ENCODE assay signal across 20 cellular contexts in the genomic region with DNA sequence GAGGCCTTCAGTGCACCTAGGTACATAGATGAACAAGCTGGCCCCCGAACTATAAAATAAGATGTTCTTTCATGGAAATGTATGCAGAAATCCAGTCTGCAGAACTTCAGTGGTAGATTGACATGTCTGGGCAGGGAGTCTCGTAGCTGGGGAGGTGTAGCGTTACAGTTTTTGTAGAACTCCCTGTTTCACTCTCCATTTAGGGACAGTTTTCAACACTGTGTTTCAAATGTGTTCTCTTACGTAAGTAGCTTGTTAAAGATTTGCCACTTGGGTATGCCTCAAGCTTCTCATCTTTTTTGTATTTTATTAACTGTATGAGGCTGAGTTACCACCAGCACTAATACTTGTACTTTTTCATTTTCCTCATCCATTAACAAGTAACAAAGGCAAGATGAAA. TPM values are rescaled to one million over a fixed set of nuclear protein-coding genes. Genes with fewer than 3 reads are reported as not detected.
DNase-seq lines count a peak whose midpoint lies in the region; ATAC-seq and TF ChIP-seq lines count a peak whose summit lies in the region.
"Had no signal": no experiment of that assay in that cellular context is flagged by ENCODE, and none has a peak within 500 bp of the region (broad histone marks: within the 10 kb centered on the region; RNA-seq: fewer than 3 reads in every experiment).

No MANE protein-coding gene starts in this region.

- H3K36me3 ChIP-seq in prostate gland (peaks cover 0 to 35% of the 10 kb centered on the region in 2 donors), PC-3 (ENCODE audit: low read depth, low read length) (peaks cover 90% of the 10 kb centered on the region)

- no TSS peak for BruUV-seq in PC-3 (replicated peaks; lab: Mats Ljungman, UMichigan)

- H3K4me1 ChIP-seq in prostate gland (replicated peaks) (no peaks in the 10 kb centered on the region), PC-3 (ENCODE audit: insufficient read depth, low read length) (peaks cover 25% of the 10 kb centered on the region)

- no peak overlapping the region for H3K4me3 Mint-ChIP-seq in activated CD8-positive, alpha-beta T cell treated with anti-CD3 and anti-CD28 coated beads, Interleukin-2, amount 10 ng/mL, durations not matched to agents 7 days and 5 days
- no peak overlapping the region for H3K4me3 Mint-ChIP-seq in activated CD8-positive, alpha-beta T cell treated with anti-CD3 and anti-CD28 coated beads for 36 hours
- H3K4me3 Mint-ChIP-seq in WTC11 = no peak overlapping the region
- H3K4me3 Mint-ChIP-seq: B cell, CD14-positive monocyte had no signal

- H3K4me3 ChIP-seq in prostate gland (no peak overlapping the region), PC-3 (ENCODE audit: low read length) (no peak overlapping the region)
- H3K4me3 ChIP-seq: A549 had no signal

- TF ChIP-seq POLR2A in prostate gland (IDR thresholded peaks at IDR 0.05) = no peak

- 45% methylated on average over 4 of the region's 4 CpGs for WGBS in prostate gland

- intact Hi-C loops in activated CD8-positive, alpha-beta T cell treated with anti-CD3 and anti-CD28 coated beads for 36 hours (cut with micrococcal nuclease) = no loop called here
- intact Hi-C loops in prostate gland (cut with DNase I) (no loop called here), PC-3 (cut with micrococcal nuclease) (loop anchor here (10.0 kb wide), 1 partner anchor 155 kb away; no protein-coding TSS in a partner anchor)

- no peak for DNase-seq in activated CD8-positive, alpha-beta T cell treated with anti-CD3 and anti-CD28 coated beads, Interleukin-2, amount 10 ng/mL, durations not matched to agents 7 days and 5 days
- no peak for DNase-seq in activated CD8-positive, alpha-beta T cell treated with anti-CD3 and anti-CD28 coated beads for 36 hours
- DNase-seq in WTC11 (ENCODE audit: low spot score) (no peak), prostate gland (ENCODE audit: low spot score) (peak; percentile 27), PC-3 (no peak)
- DNase-seq: DMS79, IMR-90, NCI-H1105, NCI-H146, NCI-H2029, NCI-H446 treated with DMSO at 0.1 percent for 48 hours, NCI-H526 treated with DMSO at 0.1 percent for 48 hours, OCI-M1, Right ventricle myocardium superior had no signal

- H3K9me2 ChIP-seq in PC-3 (replicated peaks; ENCODE audit: low read length) = no peaks in the 10 kb centered on the region

- peaks cover 18% of the 10 kb centered on the region for H3F3A ChIP-seq in PC-3 (ENCODE audit: low read length, unreplicated experiment)

- H3K9me3 ChIP-seq in prostate gland (no peaks in the 10 kb centered on the region), PC-3 (ENCODE audit: low read length) (no peaks in the 10 kb centered on the region)
- H3K9me3 ChIP-seq: A549 had no signal

- CTCF ChIA-PET in activated CD8-positive, alpha-beta T cell treated with anti-CD3 and anti-CD28 coated beads, Interleukin-2, amount 10 ng/mL, durations not matched to agents 7 days and 5 days (lab: Charles Lee) = interaction anchor here (0.7 kb wide), 1 partner anchor 630 kb away, joined by 3 read pairs; no protein-coding TSS in a partner anchor
- CTCF ChIA-PET in activated CD8-positive, alpha-beta T cell treated with anti-CD3 and anti-CD28 coated beads for 36 hours (lab: Charles Lee) = interaction anchor here (1.3 to 1.5 kb wide), 2 partner anchors 15 to 17 kb away, joined by 3 read pairs; no protein-coding TSS in a partner anchor
- CTCF ChIA-PET in WTC11 (lab: Charles Lee) (interaction anchor here (3.2 kb wide), 1 partner anchor 18 kb away, joined by 12 read pairs; no protein-coding TSS in a partner anchor), PC-3 (lab: Charles Lee) (no interaction called here)

- no peak overlapping the region for H3K4me2 ChIP-seq in PC-3 (ENCODE audit: low read length)
- H3K4me2 ChIP-seq: A549, KMS-11 had no signal

- ATAC-seq in activated CD8-positive, alpha-beta T cell treated with anti-CD3 and anti-CD28 coated beads, Interleukin-2, amount 10 ng/mL, durations not matched to agents 7 days and 5 days = no peak
- ATAC-seq in activated CD8-positive, alpha-beta T cell treated with anti-CD3 and anti-CD28 coated beads for 36 hours = no peak
- no peak for ATAC-seq in WTC11
- ATAC-seq in PC-3 = no peak
- no peak for ATAC-seq in GM19463 (IDR thresholded peaks at IDR 0.05; ENCODE audit: unreplicated experiment)
- ATAC-seq in HG03457 (IDR thresholded peaks at IDR 0.05; ENCODE audit: unreplicated experiment) = no peak
- ATAC-seq: A549 had no signal

- no peaks in the 10 kb centered on the region for H3K27me3 Mint-ChIP-seq in activated CD8-positive, alpha-beta T cell treated with anti-CD3 and anti-CD28 coated beads, Interleukin-2, amount 10 ng/mL, durations not matched to agents 7 days and 5 days (ENCODE audit: low read depth)
- H3K27me3 Mint-ChIP-seq in activated CD8-positive, alpha-beta T cell treated with anti-CD3 and anti-CD28 coated beads for 36 hours = no peaks in the 10 kb centered on the region
- no peaks in the 10 kb centered on the region for H3K27me3 Mint-ChIP-seq in WTC11 (ENCODE audit: low read depth)
- H3K27me3 Mint-ChIP-seq: B cell had no signal

- no peak overlapping the region for H2AFZ ChIP-seq in PC-3 (ENCODE audit: low read length)

- 0 out of 2 replicates have a peak, but pooled peaks cover 11% of the 10 kb centered on the region for H4K20me1 ChIP-seq in PC-3 (ENCODE audit: low read length)

- no peaks in the 10 kb centered on the region for H3K9me3 Mint-ChIP-seq in activated CD8-positive, alpha-beta T cell treated with anti-CD3 and anti-CD28 coated beads, Interleukin-2, amount 10 ng/mL, durations not matched to agents 7 days and 5 days (ENCODE audit: insufficient read depth)
- no peaks in the 10 kb centered on the region for H3K9me3 Mint-ChIP-seq in activated CD8-positive, alpha-beta T cell treated with anti-CD3 and anti-CD28 coated beads for 36 hours
- H3K9me3 Mint-ChIP-seq in WTC11 = no peaks in the 10 kb centered on the region
- H3K9me3 Mint-ChIP-seq: CD14-positive monocyte had no signal

- H3K27ac ChIP-seq in prostate gland = peak overlapping the region; percentile 54 to 61
- H3K27ac ChIP-seq in PC-3 (ENCODE audit: low read length) = no peak overlapping the region
- H3K27ac ChIP-seq: KMS-11 had no signal

- peaks cover 54% of the 10 kb centered on the region for H3K36me3 Mint-ChIP-seq in activated CD8-positive, alpha-beta T cell treated with anti-CD3 and anti-CD28 coated beads, Interleukin-2, amount 10 ng/mL, durations not matched to agents 7 days and 5 days (ENCODE audit: low read depth)
- H3K36me3 Mint-ChIP-seq in activated CD8-positive, alpha-beta T cell treated with anti-CD3 and anti-CD28 coated beads for 36 hours (ENCODE audit: low read depth) = peaks cover 15% of the 10 kb centered on the region
- peaks cover 47% of the 10 kb centered on the region for H3K36me3 Mint-ChIP-seq in WTC11

- H3K9ac ChIP-seq in PC-3 (ENCODE audit: low read length) = no peak overlapping the region
- H3K9ac ChIP-seq: KMS-11 had no signal

- H3K79me2 ChIP-seq in PC-3 (ENCODE audit: low read length) = peaks cover 45% of the 10 kb centered on the region

- TF ChIP-seq CTCF in activated CD8-positive, alpha-beta T cell treated with anti-CD3 and anti-CD28 coated beads for 36 hours (IDR thresholded peaks at IDR 0.05) = no peak
- no peak for TF ChIP-seq CTCF in WTC11 (IDR thresholded peaks at IDR 0.05)
- no peak for TF ChIP-seq CTCF in prostate gland (IDR thresholded peaks at IDR 0.05)
- no peak for TF ChIP-seq CTCF in PC-3 (conservative IDR thresholded peaks at IDR 0.05; ENCODE audit: low read depth, low read length)

- POLR2A ChIA-PET in activated CD8-positive, alpha-beta T cell treated with anti-CD3 and anti-CD28 coated beads, Interleukin-2, amount 10 ng/mL, durations not matched to agents 7 days and 5 days (lab: Charles Lee) = no interaction called here
- POLR2A ChIA-PET in activated CD8-positive, alpha-beta T cell treated with anti-CD3 and anti-CD28 coated beads for 36 hours (lab: Charles Lee) = no interaction called here
- POLR2A ChIA-PET in WTC11 (lab: Charles Lee) = no interaction called here
- POLR2A ChIA-PET in PC-3 (lab: Charles Lee; ENCODE audit: unreplicated experiment) = no interaction called here

- H3K27me3 ChIP-seq in prostate gland (replicated peaks; ENCODE audit: insufficient read depth) (no peaks in the 10 kb centered on the region), PC-3 (ENCODE audit: low read length) (no peaks in the 10 kb centered on the region)

- H3K27ac Mint-ChIP-seq in activated CD8-positive, alpha-beta T cell treated with anti-CD3 and anti-CD28 coated beads, Interleukin-2, amount 10 ng/mL, durations not matched to agents 7 days and 5 days = peak overlapping the region; percentile 47
- H3K27ac Mint-ChIP-seq in activated CD8-positive, alpha-beta T cell treated with anti-CD3 and anti-CD28 coated beads for 36 hours = no peak overlapping the region
- H3K27ac Mint-ChIP-seq in WTC11 = peak overlapping the region; percentile 47
- H3K27ac Mint-ChIP-seq: B cell had no signal

- peaks cover 11% of the 10 kb centered on the region for H3K4me1 Mint-ChIP-seq in activated CD8-positive, alpha-beta T cell treated with anti-CD3 and anti-CD28 coated beads, Interleukin-2, amount 10 ng/mL, durations not matched to agents 7 days and 5 days (ENCODE audit: low read depth)
- peaks cover 3% of the 10 kb centered on the region for H3K4me1 Mint-ChIP-seq in activated CD8-positive, alpha-beta T cell treated with anti-CD3 and anti-CD28 coated beads for 36 hours (ENCODE audit: low read depth)
- H3K4me1 Mint-ChIP-seq in WTC11 = no peaks in the 10 kb centered on the region
- H3K4me1 Mint-ChIP-seq: B cell, CD14-positive monocyte had no signal

RNA-seq across cellular contexts. Expression of gene PLD6, which starts 46.6 kb away (rescaled TPM):
- 1 to 10 TPM; 3.8 to 4.2 TPM for total RNA-seq in activated CD8-positive, alpha-beta T cell treated with anti-CD3 and anti-CD28 coated beads, Interleukin-2, amount 10 ng/mL, durations not matched to agents 7 days and 5 days
- 1 to 10 TPM; 6.1 to 6.2 TPM for total RNA-seq in activated CD8-positive, alpha-beta T cell treated with anti-CD3 and anti-CD28 coated beads for 36 hours
- total RNA-seq in WTC11 (2021) (1.2 to 2.6 TPM (median 2.6 TPM) in 3 replicates), prostate gland (10 to 100 TPM in 1 of 2 donors, 1 to 10 TPM in 1; 9.5 to 26.4 TPM), PC-3 (2014; rRNA removed) (11.6 and 18.0 TPM in 2 replicates)
